Comparison of ENCODE assay signal across 2 cellular contexts in the genomic region with DNA sequence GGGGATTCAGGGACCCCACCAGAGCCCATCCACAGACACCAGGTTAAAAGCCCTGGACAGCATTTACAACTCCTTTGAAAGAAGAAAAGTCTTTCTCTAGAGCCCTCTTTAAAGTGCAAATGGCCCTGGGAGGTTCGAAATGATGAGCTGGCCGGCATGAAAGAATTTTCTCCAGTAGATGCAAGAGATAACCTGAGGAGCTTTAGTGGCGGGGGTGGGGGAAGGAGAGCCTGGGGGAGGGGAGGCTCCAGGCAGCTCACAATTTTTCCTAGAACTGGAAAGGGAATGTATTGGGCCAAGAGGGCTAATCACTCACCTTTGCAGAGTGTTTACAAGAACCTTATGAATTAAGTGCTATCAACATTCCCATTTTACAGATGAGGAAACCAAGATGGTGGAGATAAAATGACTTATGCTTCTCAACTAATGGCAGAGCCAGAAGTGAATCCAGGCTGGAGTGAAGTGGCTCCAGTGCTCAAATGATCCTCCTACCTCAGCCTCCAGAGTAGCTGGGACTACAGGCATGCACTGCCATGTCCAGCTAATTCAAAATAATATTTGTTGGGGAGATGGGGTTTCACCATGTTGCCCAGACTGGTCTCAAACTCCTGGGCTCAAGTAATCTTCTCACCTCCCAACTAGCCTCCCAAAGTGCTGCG.
TF ChIP-seq lines count a peak whose summit lies in the region.

No MANE protein-coding gene starts in this region.

TF ChIP-seq in HCT116, 20 proteins besides CTCF, POLR2A, EP300 and RAD21:
- TF ChIP-seq SP1 (IDR thresholded peaks at IDR 0.05; ENCODE audit: low read depth) (no peak), TCF7L2 (IDR thresholded peaks at IDR 0.05; ENCODE audit: borderline replicate concordance, extremely low read depth, insufficient read depth, insufficient read length) (no peak), ELF1 (IDR thresholded peaks at IDR 0.05; ENCODE audit: borderline replicate concordance, low read depth) (no peak), JUND (IDR thresholded peaks at IDR 0.05) (no peak), SRF (IDR thresholded peaks at IDR 0.05; ENCODE audit: low read depth) (no peak)
- TF ChIP-seq, protein P1, sequence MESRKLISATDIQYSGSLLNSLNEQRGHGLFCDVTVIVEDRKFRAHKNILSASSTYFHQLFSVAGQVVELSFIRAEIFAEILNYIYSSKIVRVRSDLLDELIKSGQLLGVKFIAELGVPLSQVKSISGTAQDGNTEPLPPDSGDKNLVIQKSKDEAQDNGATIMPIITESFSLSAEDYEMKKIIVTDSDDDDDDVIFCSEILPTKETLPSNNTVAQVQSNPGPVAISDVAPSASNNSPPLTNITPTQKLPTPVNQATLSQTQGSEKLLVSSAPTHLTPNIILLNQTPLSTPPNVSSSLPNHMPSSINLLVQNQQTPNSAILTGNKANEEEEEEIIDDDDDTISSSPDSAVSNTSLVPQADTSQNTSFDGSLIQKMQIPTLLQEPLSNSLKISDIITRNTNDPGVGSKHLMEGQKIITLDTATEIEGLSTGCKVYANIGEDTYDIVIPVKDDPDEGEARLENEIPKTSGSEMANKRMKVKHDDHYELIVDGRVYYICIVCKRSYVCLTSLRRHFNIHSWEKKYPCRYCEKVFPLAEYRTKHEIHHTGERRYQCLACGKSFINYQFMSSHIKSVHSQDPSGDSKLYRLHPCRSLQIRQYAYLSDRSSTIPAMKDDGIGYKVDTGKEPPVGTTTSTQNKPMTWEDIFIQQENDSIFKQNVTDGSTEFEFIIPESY (IDR thresholded peaks at IDR 0.05; ENCODE audit: extremely low read depth, insufficient replicate concordance, low read length) = no peak

TF ChIP-seq in K562, 482 proteins besides CTCF, POLR2A, EP300 and RAD21:
- TF ChIP-seq BCOR (IDR thresholded peaks at IDR 0.05) (peak; percentile 53; the same call in 1 of the 2 replicates), ZNF696 (CRISPR knock-in tag; conservative IDR thresholded peaks at IDR 0.05) (no peak), TBP (optimal IDR thresholded peaks at IDR 0.05; ENCODE audit: low read depth, low read length) (no peak), ZNF512 (tag; IDR thresholded peaks at IDR 0.05) (no peak), FOXJ2 (tag; IDR thresholded peaks at IDR 0.05) (no peak), GATA2 (CRISPR knock-in tag; IDR thresholded peaks at IDR 0.05) (peak; percentile 63; the same call in 1 of the 2 replicates), ADNP (tag; IDR thresholded peaks at IDR 0.05) (peak; percentile 95), RBM25 (IDR thresholded peaks at IDR 0.05; ENCODE audit: low read depth, low read length, severe bottlenecking) (peak; percentile 69), KDM1A (IDR thresholded peaks at IDR 0.05) (peak in 1 of 2 experiments; percentile 44; a peak in 1 of 4 replicates)
TF ChIP-seq in K562: peak in this region for 5.
